In the genomic region with DNA sequence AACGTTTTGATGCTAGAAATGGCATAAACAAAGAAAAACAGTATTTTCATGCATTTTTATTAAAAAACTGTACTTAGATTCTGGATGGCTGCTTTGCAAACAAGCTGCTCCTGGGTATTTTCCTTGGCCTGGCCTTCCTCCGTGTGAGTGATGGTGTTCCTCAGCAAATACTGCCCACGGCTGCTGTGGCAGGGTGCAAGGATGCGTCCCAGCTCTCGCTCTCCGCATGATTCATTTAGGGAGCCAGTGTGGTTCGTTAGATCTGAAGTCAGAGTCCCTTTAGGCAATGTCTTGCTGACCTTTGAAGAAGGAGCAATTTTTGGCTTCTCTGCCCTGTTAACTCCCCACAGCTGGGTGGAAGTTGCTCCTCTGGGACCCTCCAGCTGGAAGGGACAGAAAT, we compare ENCODE assay signal across 15 cellular contexts. TPM values are rescaled to one million over a fixed set of nuclear protein-coding genes. Genes with fewer than 3 reads are reported as not detected.
A peak's percentile ranks its signal among the peaks of the same experiment; 100 is the strongest.
DNase-seq lines count a peak whose midpoint lies in the region; ATAC-seq and TF ChIP-seq lines count a peak whose summit lies in the region.
"Had no signal": no experiment of that assay in that cellular context is flagged by ENCODE, and none has a peak within 500 bp of the region (broad histone marks: within the 10 kb centered on the region; RNA-seq: fewer than 3 reads in every experiment).

No MANE protein-coding gene starts in this region.

- peak overlapping the region; percentile 16 for H3K4me2 ChIP-seq in osteoblast (ENCODE audit: insufficient read depth, low read length)

- H3K4me1 ChIP-seq in osteoblast (ENCODE audit: insufficient read depth, low read length): peaks cover 7% of the 10 kb centered on the region

- no peaks in the 10 kb centered on the region for H3K36me3 ChIP-seq in osteoblast (ENCODE audit: insufficient read depth, low read length)
- H3K36me3 ChIP-seq: BLaER1 treated with 17β-estradiol and CSF1 and Interleukin-3, amounts not matched to agents 10 nM and 100 nM; HAP-1 had no signal

- no peak for TF ChIP-seq CTCF in osteoblast (IDR thresholded peaks at IDR 0.05; ENCODE audit: extremely low read depth, low read depth, low read length)

- no peaks in the 10 kb centered on the region for H3K27me3 ChIP-seq in osteoblast (ENCODE audit: insufficient read depth, low read length)
- H3K27me3 ChIP-seq: BLaER1 treated with 17β-estradiol and CSF1 and Interleukin-3, amounts not matched to agents 10 nM and 100 nM had no signal

- no peaks in the 10 kb centered on the region for H3K9me3 ChIP-seq in osteoblast (ENCODE audit: low read depth, low read length)
- H3K9me3 ChIP-seq: BLaER1 treated with 17β-estradiol and CSF1 and Interleukin-3, amounts not matched to agents 10 nM and 100 nM; HAP-1 had no signal

- DNase-seq in RPMI7951 (ENCODE audit: low read depth): peak; percentile 93
- DNase-seq in fibroblast of gingiva (ENCODE audit: low read depth): peak; percentile 49
- peak; percentile 68 for DNase-seq in osteoblast (ENCODE audit: insufficient read length, low spot score, missing footprints)
- DNase-seq in stromal cell of bone marrow (ENCODE audit: low read depth): peak; percentile 31
- DNase-seq in ureter (ENCODE audit: low spot score): no peak
- no peak for DNase-seq in putamen (ENCODE audit: low spot score)
- DNase-seq: CD8-positive, alpha-beta memory T cell; COR-L47; DMS153; DMS79; GF-D8 had no signal

- H3K79me2 ChIP-seq in osteoblast (ENCODE audit: insufficient read depth, low read length): no peaks in the 10 kb centered on the region

- no peak for ATAC-seq in GM21360 (IDR thresholded peaks at IDR 0.05; ENCODE audit: unreplicated experiment)
- ATAC-seq: HepG2 had no signal

- no peak overlapping the region for H3K4me3 ChIP-seq in osteoblast (ENCODE audit: insufficient read depth, low read length)
- H3K4me3 ChIP-seq: BLaER1 treated with 17β-estradiol and CSF1 and Interleukin-3, amounts not matched to agents 10 nM and 100 nM; HAP-1 had no signal

- H4K20me1 ChIP-seq in osteoblast (ENCODE audit: insufficient read depth, low read length): no peaks in the 10 kb centered on the region
- H4K20me1 ChIP-seq: BLaER1 treated with 17β-estradiol and CSF1 and Interleukin-3, amounts not matched to agents 10 nM and 100 nM had no signal

- peak overlapping the region; percentile 28 for H2AFZ ChIP-seq in osteoblast (ENCODE audit: low read length)

- H3K27ac ChIP-seq in osteoblast (ENCODE audit: low read depth, low read length): no peak overlapping the region
- H3K27ac ChIP-seq: BLaER1 treated with 17β-estradiol and CSF1 and Interleukin-3, amounts not matched to agents 10 nM and 100 nM had no signal

RNA-seq across cellular contexts. Expression of a gene that starts 27.3 kb away (rescaled TPM):
- 15.7 and 20.7 TPM in 2 replicates for total RNA-seq in RPMI7951 (2014; rRNA removed; shearing (Covaris generic))
- total RNA-seq in osteoblast (13.8 and 16.5 TPM in 2 replicates), ureter (8.1 TPM)
- total RNA-seq: HepG2 had no signal

Comparison
In these comparisons a context has a peak if more than half of its experiments do, and no peak if none do; other contexts are left out.
1. DNase-seq: peak in RPMI7951 (single experiment), fibroblast of gingiva (single experiment), osteoblast (single experiment) and stromal cell of bone marrow (single experiment); none in ureter (single experiment) and putamen (single experiment).